ENCODE assay signal across 25 cellular contexts in the genomic region with DNA sequence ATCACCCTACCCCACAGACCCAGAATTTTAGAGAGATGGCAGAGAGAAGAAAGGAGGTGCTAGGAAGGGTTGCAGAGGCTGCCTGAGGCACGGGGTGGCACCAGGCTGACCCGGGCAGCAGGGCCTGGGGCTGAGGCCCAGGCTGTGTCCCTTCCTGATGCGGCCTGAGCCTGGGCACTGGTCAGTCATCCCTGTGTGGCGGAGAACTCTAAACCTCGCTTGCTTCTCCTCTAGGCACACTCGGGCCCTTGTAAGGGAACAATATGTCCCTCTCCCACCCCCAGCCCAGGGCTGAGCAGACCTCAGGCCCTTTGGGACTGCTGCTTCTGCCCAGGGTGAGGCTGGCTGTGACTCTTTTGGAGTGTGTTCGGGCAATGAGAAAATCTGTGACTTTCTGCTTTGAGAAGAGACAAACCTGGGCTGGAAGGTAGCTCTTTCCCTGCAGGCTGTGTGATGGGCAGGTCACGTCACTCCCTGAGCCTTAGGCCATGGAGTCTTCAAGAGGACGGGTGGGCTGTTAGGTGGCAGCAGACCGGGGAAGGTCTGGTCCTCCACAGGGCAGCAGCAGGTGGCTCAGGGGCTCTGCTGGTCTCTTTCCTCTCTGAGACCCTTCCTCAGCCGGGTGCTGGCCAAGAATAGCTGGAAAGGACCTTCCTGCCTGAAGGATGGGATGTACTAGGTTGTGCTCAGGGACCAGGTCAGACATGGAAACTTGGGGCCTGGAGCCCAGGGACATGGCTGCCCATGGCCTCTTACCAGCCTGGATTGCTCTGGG.
A peak's percentile ranks its signal among the peaks of the same experiment; 100 is the strongest.
DNase-seq lines count a peak whose midpoint lies in the region; ATAC-seq, FAIRE-seq and TF ChIP-seq lines count a peak whose summit lies in the region.
"Had no signal": no experiment of that assay in that cellular context is flagged by ENCODE, and none has a peak within 500 bp of the region (broad histone marks: within the 10 kb centered on the region; RNA-seq: fewer than 3 reads in every experiment).

No MANE protein-coding gene starts in this region.

- no peak for TF ChIP-seq POLR2A in H1 (IDR thresholded peaks at IDR 0.05; ENCODE audit: control extremely low read depth in 1 of 2, low read depth in 2 of 2, low read length in 2 of 2)

- POLR2A ChIA-PET in H1 (lab: Charles Lee; ENCODE audit: partially characterized antibody) (interaction anchor here (1.3 to 1.5 kb wide), 2 partner anchors 11 to 243 kb away, joined by 5 read pairs; no protein-coding TSS in a partner anchor), HEK293T (lab: Yijun Ruan, JAX) (interaction anchor here (1.0 kb wide), 1 partner anchor 95 kb away, joined by 3 read pairs; no protein-coding TSS in a partner anchor)

- H2AK5ac ChIP-seq in H1 (ENCODE audit: low read depth, low read length) = no peak overlapping the region; the same call in 1 of the 2 replicates

- H3K4me1 Mint-ChIP-seq in stimulated activated naive CD8-positive, alpha-beta T cell treated with anti-CD3 and anti-CD28 coated beads, Interleukin-15, amount 100 ng/mL, for 72 hours = no peaks in the 10 kb centered on the region
- H3K4me1 Mint-ChIP-seq: B cell had no signal

- peaks cover 7 to 22% of the 10 kb centered on the region in 2 experiments for H4K20me1 ChIP-seq in H1 (replicated peaks in 1 of 2; ENCODE audit: control insufficient read depth in 1 of 2, insufficient read depth in 2 of 2, low read length in 2 of 2)

- H3K9me3 Mint-ChIP-seq in stimulated activated naive CD8-positive, alpha-beta T cell treated with anti-CD3 and anti-CD28 coated beads, Interleukin-15, amount 100 ng/mL, for 72 hours = no peaks in the 10 kb centered on the region
- H3K9me3 Mint-ChIP-seq: HFFc6 had no signal

- H3K23ac ChIP-seq in H1 (ENCODE audit: insufficient read length) = no peak overlapping the region

- H3K23me2 ChIP-seq in H1 (ENCODE audit: low read depth, low read length) = no peaks in the 10 kb centered on the region

- no peak overlapping the region for H2BK120ac ChIP-seq in H1 (replicated peaks; ENCODE audit: low read depth, low read length)

- H3K36me3 ChIP-seq in H1 (ENCODE audit: control insufficient read depth in 2 of 4, insufficient read depth in 4 of 4, low read length in 3 of 4) = peaks cover 0 to 6% (median under 1%) of the 10 kb centered on the region in 4 experiments; a peak in 2 of 8 replicates

- H3K18ac ChIP-seq in H1 (ENCODE audit: extremely low read depth, low read length) = no peak overlapping the region

- no peak overlapping the region for H3K4me3 ChIP-seq in H1 (ENCODE audit: extremely low read depth in 1 of 4, insufficient read depth in 2 of 4, low read depth in 3 of 4, low read length in 4 of 4)
- H3K4me3 ChIP-seq: SK-N-MC had no signal

- no peak overlapping the region for H2BK15ac ChIP-seq in H1 (ENCODE audit: low read length)

- H3K56ac ChIP-seq in H1 (replicated peaks; ENCODE audit: insufficient read length, low read depth, low read length) = no peak overlapping the region

- DNase-seq in stimulated activated naive CD8-positive, alpha-beta T cell treated with anti-CD3 and anti-CD28 coated beads, Interleukin-15, amount 100 ng/mL, for 72 hours = no peak
- no peak for DNase-seq in stimulated activated naive CD8-positive, alpha-beta T cell treated with anti-CD3 and anti-CD28 coated beads, Interleukin-15, Interleukin-2, amounts not matched to agents 100 U/mL and 50 U/mL, for 24 hours
- no peak for DNase-seq in H1 (ENCODE audit: low read depth in 1 of 2, low spot score in 2 of 2)
- DNase-seq in posterior vena cava (ENCODE audit: low spot score) = peak; percentile 43
- no peak for DNase-seq in HEK293T (ENCODE audit: extremely low spot score)
- DNase-seq in NCI-H2227 (lab: John Stamatoyannopoulos, UW; ENCODE audit: unreplicated experiment) = no peak
- DNase-seq: DMS53, GF-D8, HFFc6, KBM-7, MM.1S, NCI-H1048, NCI-H1417 treated with DMSO at 0.1 percent for 48 hours, NCI-H187, NCI-H446 treated with DMSO at 0.1 percent for 48 hours, NCI-H526 treated with DMSO at 0.1 percent for 48 hours, SHP77 had no signal

- peaks cover 28% of the 10 kb centered on the region for H3K79me1 ChIP-seq in H1 (ENCODE audit: low read depth, low read length)

- no peak overlapping the region for H4K8ac ChIP-seq in H1 (ENCODE audit: extremely low read depth, insufficient read depth, low read length)

- H2AFZ ChIP-seq in H1 (ENCODE audit: low read length) = no peak overlapping the region

- no peak for TF ChIP-seq EP300 in H1 (IDR thresholded peaks at IDR 0.05; ENCODE audit: borderline replicate concordance in 1 of 2, low read depth in 2 of 2, low read length in 2 of 2)

- TF ChIP-seq CTCF in H1 (IDR thresholded peaks at IDR 0.05; ENCODE audit: control extremely low read depth in 1 of 3, insufficient read depth in 1 of 3, low read depth in 1 of 3, low read length in 3 of 3) = no peak

- no peak overlapping the region for H2BK20ac ChIP-seq in H1 (ENCODE audit: low read length)

- intact Hi-C loops in posterior vena cava (cut with DNase I) = no loop called here

- no peak overlapping the region for H3K4ac ChIP-seq in H1 (replicated peaks; ENCODE audit: insufficient read length, low read depth, low read length)

- no peak for FAIRE-seq in H1 (lab: Jason Lieb, UNC)
- FAIRE-seq: A204.1, D721Med, GM19239, H54 had no signal

- no peaks in the 10 kb centered on the region for H3K27me3 ChIP-seq in H1 (replicated peaks in 1 of 4; ENCODE audit: control insufficient read depth in 3 of 4, extremely low read depth in 1 of 4, insufficient read depth in 3 of 4, low read length in 3 of 4)

- H4K5ac ChIP-seq in H1 (ENCODE audit: insufficient read length, low read depth, low read length) = no peak overlapping the region

- H3K9me3 ChIP-seq in H1 (ENCODE audit: insufficient read depth in 2 of 2, low read depth in 1 of 2, low read length in 1 of 2) = no peaks in the 10 kb centered on the region; a peak in 1 of 4 replicates

- no peak for TF ChIP-seq RAD21 in H1 (IDR thresholded peaks at IDR 0.05 in 1 of 2, conservative IDR thresholded peaks at IDR 0.05 in 1 of 2; ENCODE audit: low read depth in 2 of 2, low read length in 2 of 2)

- H3K27me3 Mint-ChIP-seq in stimulated activated naive CD8-positive, alpha-beta T cell treated with anti-CD3 and anti-CD28 coated beads, Interleukin-15, amount 100 ng/mL, for 72 hours = no peaks in the 10 kb centered on the region
- H3K27me3 Mint-ChIP-seq: B cell had no signal

- H4K91ac ChIP-seq in H1 (replicated peaks; ENCODE audit: insufficient read length, low read length) = no peak overlapping the region

- 0 out of 2 replicates have a peak overlapping the region, but pooled peaks have one; percentile 39 for H2BK5ac ChIP-seq in H1 (ENCODE audit: low read depth, low read length)

- H3K4me2 ChIP-seq in H1 (ENCODE audit: insufficient read depth in 1 of 2, low read depth in 2 of 2, low read length in 2 of 2) = no peak overlapping the region

- no peak overlapping the region for H3K27ac ChIP-seq in H1 (ENCODE audit: low read depth, low read length)
- H3K27ac ChIP-seq: HL-60, SK-N-MC had no signal

- 0 out of 7 replicates have a peak overlapping the region, but pooled peaks of 1 of the 4 experiments have one; percentile 19 for H3K9ac ChIP-seq in H1 (replicated peaks in 1 of 4; ENCODE audit: extremely low read depth in 1 of 4, low read depth in 3 of 4, low read length in 3 of 4)

- CTCF ChIA-PET in H1 (lab: Charles Lee; ENCODE audit: partially characterized antibody) (interaction anchor here (0.6 to 4.3 kb wide), 23 partner anchors 9 to 219 kb away, joined by 3 to 22 read pairs (median 4); no protein-coding TSS in a partner anchor), HEK293T (lab: Yijun Ruan, JAX) (no interaction called here)

- 96% methylated on average over 11 of the region's 11 CpGs; no CpG with 5 or more reads in 1 of the 2 experiments for WGBS in H1 (ENCODE audit: extremely low coverage in 1 of 2, insufficient coverage in 1 of 2, insufficient read length in 1 of 2, insufficient replicate concordance in 2 of 2, low coverage in 1 of 2, low lambda C conversion rate in 2 of 2, missing lambda C conversion rate in 1 of 2), 2 experiments

- H3K4me3 Mint-ChIP-seq in stimulated activated naive CD8-positive, alpha-beta T cell treated with anti-CD3 and anti-CD28 coated beads, Interleukin-15, amount 100 ng/mL, for 72 hours = no peak overlapping the region
- H3K4me3 Mint-ChIP-seq: B cell, HFFc6 had no signal

- H2BK12ac ChIP-seq in H1 (ENCODE audit: low read depth, low read length) = no peak overlapping the region

- H3K79me2 ChIP-seq in H1 (ENCODE audit: control insufficient read depth in 1 of 2, insufficient read depth in 2 of 2, low read length in 2 of 2) = peaks cover 0 to 60% of the 10 kb centered on the region in 2 experiments; a peak in 2 of 4 replicates

- H3K27ac Mint-ChIP-seq in stimulated activated naive CD8-positive, alpha-beta T cell treated with anti-CD3 and anti-CD28 coated beads, Interleukin-15, amount 100 ng/mL, for 72 hours = no peak overlapping the region
- H3K27ac Mint-ChIP-seq: B cell, HFFc6 had no signal

- peak; percentile 6 for ATAC-seq in stimulated activated naive CD8-positive, alpha-beta T cell treated with anti-CD3 and anti-CD28 coated beads, Interleukin-15, amount 100 ng/mL, for 72 hours
- ATAC-seq in stimulated activated naive CD8-positive, alpha-beta T cell treated with anti-CD3 and anti-CD28 coated beads, Interleukin-15, Interleukin-2, amounts not matched to agents 100 U/mL and 50 U/mL, for 24 hours = no peak
- ATAC-seq in HG03139 (IDR thresholded peaks at IDR 0.05; ENCODE audit: unreplicated experiment) = no peak

- H3K14ac ChIP-seq in H1 (ENCODE audit: insufficient read length) = no peak overlapping the region

- H3K4me1 ChIP-seq in H1 (replicated peaks in 1 of 4; ENCODE audit: control insufficient read depth in 3 of 4, insufficient read depth in 4 of 4, low read length in 3 of 4) = peaks cover 2 to 16% (median 8%) of the 10 kb centered on the region in 4 experiments; a peak in 6 of 7 replicates

TF ChIP-seq in H1, 55 proteins besides CTCF, POLR2A, EP300 and RAD21:
- no peak for TF ChIP-seq SP1 (IDR thresholded peaks at IDR 0.05; ENCODE audit: low read depth, low read length)

TF ChIP-seq in HEK293T, 16 proteins besides CTCF, POLR2A, EP300 and RAD21:
- no peak for TF ChIP-seq BHLHE40 (IDR thresholded peaks at IDR 0.05; ENCODE audit: borderline replicate concordance)
- TF ChIP-seq, protein P1, sequence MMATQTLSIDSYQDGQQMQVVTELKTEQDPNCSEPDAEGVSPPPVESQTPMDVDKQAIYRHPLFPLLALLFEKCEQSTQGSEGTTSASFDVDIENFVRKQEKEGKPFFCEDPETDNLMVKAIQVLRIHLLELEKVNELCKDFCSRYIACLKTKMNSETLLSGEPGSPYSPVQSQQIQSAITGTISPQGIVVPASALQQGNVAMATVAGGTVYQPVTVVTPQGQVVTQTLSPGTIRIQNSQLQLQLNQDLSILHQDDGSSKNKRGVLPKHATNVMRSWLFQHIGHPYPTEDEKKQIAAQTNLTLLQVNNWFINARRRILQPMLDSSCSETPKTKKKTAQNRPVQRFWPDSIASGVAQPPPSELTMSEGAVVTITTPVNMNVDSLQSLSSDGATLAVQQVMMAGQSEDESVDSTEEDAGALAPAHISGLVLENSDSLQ (IDR thresholded peaks at IDR 0.05) = no peak
- TF ChIP-seq TARDBP (IDR thresholded peaks at IDR 0.05) = no peak
- TF ChIP-seq ZNF384 (IDR thresholded peaks at IDR 0.05) = no peak
- TF ChIP-seq FOXA1 (IDR thresholded peaks at IDR 0.05) = no peak
